Comparison of ENCODE assay signal across 1 cellular context in genomic region chr9:137605146-137606004, GRCh38.
TF ChIP-seq lines count a peak whose summit lies in the region.

A gene with protein sequence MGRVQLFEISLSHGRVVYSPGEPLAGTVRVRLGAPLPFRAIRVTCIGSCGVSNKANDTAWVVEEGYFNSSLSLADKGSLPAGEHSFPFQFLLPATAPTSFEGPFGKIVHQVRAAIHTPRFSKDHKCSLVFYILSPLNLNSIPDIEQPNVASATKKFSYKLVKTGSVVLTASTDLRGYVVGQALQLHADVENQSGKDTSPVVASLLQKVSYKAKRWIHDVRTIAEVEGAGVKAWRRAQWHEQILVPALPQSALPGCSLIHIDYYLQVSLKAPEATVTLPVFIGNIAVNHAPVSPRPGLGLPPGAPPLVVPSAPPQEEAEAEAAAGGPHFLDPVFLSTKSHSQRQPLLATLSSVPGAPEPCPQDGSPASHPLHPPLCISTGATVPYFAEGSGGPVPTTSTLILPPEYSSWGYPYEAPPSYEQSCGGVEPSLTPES (plus strand): TSS chr9:137605686. CDS start chr9:137605718, 32 bp downstream.

TF ChIP-seq in K562, 482 proteins besides CTCF, POLR2A, EP300 and RAD21 (continued from another document):
- no peak for TF ChIP-seq ZNF277 (CRISPR knock-in tag; IDR thresholded peaks at IDR 0.05; ENCODE audit: borderline replicate concordance)
- TF ChIP-seq, protein P1, sequence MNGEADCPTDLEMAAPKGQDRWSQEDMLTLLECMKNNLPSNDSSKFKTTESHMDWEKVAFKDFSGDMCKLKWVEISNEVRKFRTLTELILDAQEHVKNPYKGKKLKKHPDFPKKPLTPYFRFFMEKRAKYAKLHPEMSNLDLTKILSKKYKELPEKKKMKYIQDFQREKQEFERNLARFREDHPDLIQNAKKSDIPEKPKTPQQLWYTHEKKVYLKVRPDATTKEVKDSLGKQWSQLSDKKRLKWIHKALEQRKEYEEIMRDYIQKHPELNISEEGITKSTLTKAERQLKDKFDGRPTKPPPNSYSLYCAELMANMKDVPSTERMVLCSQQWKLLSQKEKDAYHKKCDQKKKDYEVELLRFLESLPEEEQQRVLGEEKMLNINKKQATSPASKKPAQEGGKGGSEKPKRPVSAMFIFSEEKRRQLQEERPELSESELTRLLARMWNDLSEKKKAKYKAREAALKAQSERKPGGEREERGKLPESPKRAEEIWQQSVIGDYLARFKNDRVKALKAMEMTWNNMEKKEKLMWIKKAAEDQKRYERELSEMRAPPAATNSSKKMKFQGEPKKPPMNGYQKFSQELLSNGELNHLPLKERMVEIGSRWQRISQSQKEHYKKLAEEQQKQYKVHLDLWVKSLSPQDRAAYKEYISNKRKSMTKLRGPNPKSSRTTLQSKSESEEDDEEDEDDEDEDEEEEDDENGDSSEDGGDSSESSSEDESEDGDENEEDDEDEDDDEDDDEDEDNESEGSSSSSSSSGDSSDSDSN (IDR thresholded peaks at IDR 0.05; ENCODE audit: borderline replicate concordance in 1 of 2, low read depth in 2 of 2, low read length in 2 of 2), result peak; percentile 83 to 89; a peak in 2 of 4 replicates
- peak; percentile 77 for TF ChIP-seq VEZF1 (CRISPR knock-in tag; IDR thresholded peaks at IDR 0.05)
- TF ChIP-seq KAT2B (IDR thresholded peaks at IDR 0.05; ENCODE audit: low read depth, low read length), result no peak
- no peak for TF ChIP-seq SAFB2 (IDR thresholded peaks at IDR 0.05; ENCODE audit: borderline replicate concordance, low read depth, low read length, severe bottlenecking)
- peak; percentile 30; the same call in 1 of the 2 replicates for TF ChIP-seq ETS1 (conservative IDR thresholded peaks at IDR 0.05; ENCODE audit: control insufficient read depth, low read depth, low read length)
- TF ChIP-seq ZBTB9 (CRISPR knock-in tag; IDR thresholded peaks at IDR 0.05), result no peak; the same call in 1 of the 2 replicates
- peak; percentile 65 for TF ChIP-seq SMAD4 (CRISPR knock-in tag; conservative IDR thresholded peaks at IDR 0.05)
- no peak for TF ChIP-seq IRF2 (CRISPR knock-in tag; IDR thresholded peaks at IDR 0.05)
- peak; percentile 73 for TF ChIP-seq ZNF592 (IDR thresholded peaks at IDR 0.05)
- TF ChIP-seq ZNF644 (tag; IDR thresholded peaks at IDR 0.05; ENCODE audit: low read depth), result no peak
- no peak for TF ChIP-seq SAFB (IDR thresholded peaks at IDR 0.05; ENCODE audit: borderline replicate concordance, low read depth, low read length)
- no peak for TF ChIP-seq THRA (IDR thresholded peaks at IDR 0.05)
- TF ChIP-seq PHF21A (IDR thresholded peaks at IDR 0.05; ENCODE audit: borderline replicate concordance, low read depth), result no peak
- TF ChIP-seq BCOR (IDR thresholded peaks at IDR 0.05), result no peak
- peak; percentile 48; the same call in 1 of the 2 replicates for TF ChIP-seq BHLHE40 (IDR thresholded peaks at IDR 0.05; ENCODE audit: low read length)
- TF ChIP-seq CBX1 (IDR thresholded peaks at IDR 0.05; ENCODE audit: low read depth), result peak; percentile 9; the same call in 1 of the 2 replicates
- TF ChIP-seq, protein P2, sequence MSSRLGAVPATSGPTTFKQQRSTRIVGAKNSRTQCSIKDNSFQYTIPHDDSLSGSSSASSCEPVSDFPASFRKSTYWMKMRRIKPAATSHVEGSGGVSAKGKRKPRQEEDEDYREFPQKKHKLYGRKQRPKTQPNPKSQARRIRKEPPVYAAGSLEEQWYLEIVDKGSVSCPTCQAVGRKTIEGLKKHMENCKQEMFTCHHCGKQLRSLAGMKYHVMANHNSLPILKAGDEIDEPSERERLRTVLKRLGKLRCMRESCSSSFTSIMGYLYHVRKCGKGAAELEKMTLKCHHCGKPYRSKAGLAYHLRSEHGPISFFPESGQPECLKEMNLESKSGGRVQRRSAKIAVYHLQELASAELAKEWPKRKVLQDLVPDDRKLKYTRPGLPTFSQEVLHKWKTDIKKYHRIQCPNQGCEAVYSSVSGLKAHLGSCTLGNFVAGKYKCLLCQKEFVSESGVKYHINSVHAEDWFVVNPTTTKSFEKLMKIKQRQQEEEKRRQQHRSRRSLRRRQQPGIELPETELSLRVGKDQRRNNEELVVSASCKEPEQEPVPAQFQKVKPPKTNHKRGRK (tag; IDR thresholded peaks at IDR 0.05), result no peak
- no peak for TF ChIP-seq ZNF354B (CRISPR knock-in tag; IDR thresholded peaks at IDR 0.05)
- no peak for TF ChIP-seq SNIP1 (IDR thresholded peaks at IDR 0.05; ENCODE audit: low read depth)
- TF ChIP-seq SMARCA4 (IDR thresholded peaks at IDR 0.05), result no peak
- TF ChIP-seq, protein P3, sequence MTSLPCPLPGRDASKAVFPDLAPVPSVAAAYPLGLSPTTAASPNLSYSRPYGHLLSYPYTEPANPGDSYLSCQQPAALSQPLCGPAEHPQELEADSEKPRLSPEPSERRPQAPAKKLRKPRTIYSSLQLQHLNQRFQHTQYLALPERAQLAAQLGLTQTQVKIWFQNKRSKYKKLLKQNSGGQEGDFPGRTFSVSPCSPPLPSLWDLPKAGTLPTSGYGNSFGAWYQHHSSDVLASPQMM (CRISPR knock-in tag; IDR thresholded peaks at IDR 0.05), result no peak
- TF ChIP-seq CEBPG (CRISPR knock-in tag; IDR thresholded peaks at IDR 0.05), result no peak
- no peak for TF ChIP-seq CEBPG (tag; conservative IDR thresholded peaks at IDR 0.05 in 1 of 2, IDR thresholded peaks at IDR 0.05 in 1 of 2)
- no peak for TF ChIP-seq ARNT (IDR thresholded peaks at IDR 0.05)
- TF ChIP-seq RBFOX2 (IDR thresholded peaks at IDR 0.05; ENCODE audit: low read depth, low read length), result peak; percentile 77
- TF ChIP-seq NFIC (IDR thresholded peaks at IDR 0.05), result peak; percentile 5; the same call in 1 of the 2 replicates
- no peak for TF ChIP-seq STAG1 (CRISPR knock-in tag; IDR thresholded peaks at IDR 0.05; ENCODE audit: borderline replicate concordance)
- no peak for TF ChIP-seq SRSF3 (IDR thresholded peaks at IDR 0.05; ENCODE audit: insufficient read depth, low read length)
- TF ChIP-seq ETV1 (tag; conservative IDR thresholded peaks at IDR 0.05; ENCODE audit: low read depth), result no peak
- TF ChIP-seq NR1H2 (CRISPR knock-in tag; IDR thresholded peaks at IDR 0.05), result no peak
- no peak for TF ChIP-seq SMC3 (conservative IDR thresholded peaks at IDR 0.05; ENCODE audit: insufficient read depth, low read depth, low read length)
- no peak for TF ChIP-seq ZNF12 (CRISPR knock-in tag; IDR thresholded peaks at IDR 0.05)
- no peak for TF ChIP-seq ZBTB17 (CRISPR knock-in tag; IDR thresholded peaks at IDR 0.05)
- TF ChIP-seq NCOA2 (IDR thresholded peaks at IDR 0.05; ENCODE audit: partially characterized antibody in 2 of 2), result no peak
- no peak for TF ChIP-seq ZNF445 (CRISPR knock-in tag; IDR thresholded peaks at IDR 0.05; ENCODE audit: low read depth)
- TF ChIP-seq BACH1 (tag; IDR thresholded peaks at IDR 0.05), result no peak
- TF ChIP-seq, protein P4, sequence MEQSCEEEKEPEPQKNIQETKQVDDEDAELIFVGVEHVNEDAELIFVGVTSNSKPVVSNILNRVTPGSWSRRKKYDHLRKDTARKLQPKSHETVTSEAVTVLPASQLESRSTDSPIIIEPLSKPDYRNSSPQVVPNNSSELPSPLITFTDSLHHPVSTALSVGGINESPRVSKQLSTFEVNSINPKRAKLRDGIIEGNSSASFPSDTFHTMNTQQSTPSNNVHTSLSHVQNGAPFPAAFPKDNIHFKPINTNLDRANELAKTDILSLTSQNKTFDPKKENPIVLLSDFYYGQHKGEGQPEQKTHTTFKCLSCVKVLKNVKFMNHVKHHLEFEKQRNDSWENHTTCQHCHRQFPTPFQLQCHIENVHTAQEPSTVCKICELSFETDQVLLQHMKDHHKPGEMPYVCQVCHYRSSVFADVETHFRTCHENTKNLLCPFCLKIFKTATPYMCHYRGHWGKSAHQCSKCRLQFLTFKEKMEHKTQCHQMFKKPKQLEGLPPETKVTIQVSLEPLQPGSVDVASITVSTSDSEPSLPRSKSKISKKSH (CRISPR knock-in tag; IDR thresholded peaks at IDR 0.05), result no peak
- TF ChIP-seq ZNF77 (CRISPR knock-in tag; IDR thresholded peaks at IDR 0.05), result no peak
- no peak for TF ChIP-seq MCM2 (IDR thresholded peaks at IDR 0.05; ENCODE audit: low read depth)
- TF ChIP-seq MBD2 (IDR thresholded peaks at IDR 0.05; ENCODE audit: borderline replicate concordance, low read depth), result peak; percentile 39; the same call in 1 of the 2 replicates
- TF ChIP-seq HOXB6 (CRISPR knock-in tag; IDR thresholded peaks at IDR 0.05; ENCODE audit: borderline replicate concordance), result no peak
- TF ChIP-seq CBFB (CRISPR knock-in tag; IDR thresholded peaks at IDR 0.05), result no peak
- TF ChIP-seq ESRRA (IDR thresholded peaks at IDR 0.05; ENCODE audit: borderline replicate concordance, low read depth), result 0 out of 2 replicates have a peak, but pooled peaks have one; percentile 15
- no peak for TF ChIP-seq NCOA1 (IDR thresholded peaks at IDR 0.05; ENCODE audit: low read depth)
- peak; percentile 52; the same call in 1 of the 2 replicates for TF ChIP-seq ATF7 (IDR thresholded peaks at IDR 0.05)
- no peak for TF ChIP-seq NFIX (CRISPR knock-in tag; IDR thresholded peaks at IDR 0.05; ENCODE audit: low read depth)
- TF ChIP-seq ZNF444 (CRISPR knock-in tag; IDR thresholded peaks at IDR 0.05), result no peak
- TF ChIP-seq COPS2 (conservative IDR thresholded peaks at IDR 0.05), result no peak
- TF ChIP-seq ELF4 (CRISPR knock-in tag; IDR thresholded peaks at IDR 0.05), result no peak
